In the genomic region with DNA sequence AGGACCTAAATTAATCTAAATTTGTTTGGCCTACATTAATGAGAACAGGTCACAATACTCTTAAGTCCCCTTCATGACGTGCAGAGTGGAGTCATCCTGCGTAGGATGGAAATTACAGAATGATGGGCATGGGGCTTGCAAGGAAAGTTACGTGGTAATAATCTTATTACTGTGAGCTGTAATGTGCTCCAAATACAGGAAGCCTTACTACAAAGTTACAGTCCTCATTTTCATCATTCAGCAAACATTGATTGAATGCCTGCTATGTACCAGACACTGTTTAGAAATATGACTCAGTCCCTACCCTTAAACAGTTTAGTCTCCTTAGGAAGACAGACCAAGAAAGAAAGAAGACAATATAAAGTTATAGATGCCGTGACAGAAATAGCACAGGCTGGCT, we compare ENCODE assay signal across 2 cellular contexts.
TF ChIP-seq lines count a peak whose summit lies in the region.

No MANE protein-coding gene starts in this region.

TF ChIP-seq in SK-N-SH treated with all-trans-retinoic acid at 6 μM for 48 hours, 23 proteins besides CTCF, POLR2A, EP300 and RAD21 (continued from another document):
- TF ChIP-seq, protein P1, sequence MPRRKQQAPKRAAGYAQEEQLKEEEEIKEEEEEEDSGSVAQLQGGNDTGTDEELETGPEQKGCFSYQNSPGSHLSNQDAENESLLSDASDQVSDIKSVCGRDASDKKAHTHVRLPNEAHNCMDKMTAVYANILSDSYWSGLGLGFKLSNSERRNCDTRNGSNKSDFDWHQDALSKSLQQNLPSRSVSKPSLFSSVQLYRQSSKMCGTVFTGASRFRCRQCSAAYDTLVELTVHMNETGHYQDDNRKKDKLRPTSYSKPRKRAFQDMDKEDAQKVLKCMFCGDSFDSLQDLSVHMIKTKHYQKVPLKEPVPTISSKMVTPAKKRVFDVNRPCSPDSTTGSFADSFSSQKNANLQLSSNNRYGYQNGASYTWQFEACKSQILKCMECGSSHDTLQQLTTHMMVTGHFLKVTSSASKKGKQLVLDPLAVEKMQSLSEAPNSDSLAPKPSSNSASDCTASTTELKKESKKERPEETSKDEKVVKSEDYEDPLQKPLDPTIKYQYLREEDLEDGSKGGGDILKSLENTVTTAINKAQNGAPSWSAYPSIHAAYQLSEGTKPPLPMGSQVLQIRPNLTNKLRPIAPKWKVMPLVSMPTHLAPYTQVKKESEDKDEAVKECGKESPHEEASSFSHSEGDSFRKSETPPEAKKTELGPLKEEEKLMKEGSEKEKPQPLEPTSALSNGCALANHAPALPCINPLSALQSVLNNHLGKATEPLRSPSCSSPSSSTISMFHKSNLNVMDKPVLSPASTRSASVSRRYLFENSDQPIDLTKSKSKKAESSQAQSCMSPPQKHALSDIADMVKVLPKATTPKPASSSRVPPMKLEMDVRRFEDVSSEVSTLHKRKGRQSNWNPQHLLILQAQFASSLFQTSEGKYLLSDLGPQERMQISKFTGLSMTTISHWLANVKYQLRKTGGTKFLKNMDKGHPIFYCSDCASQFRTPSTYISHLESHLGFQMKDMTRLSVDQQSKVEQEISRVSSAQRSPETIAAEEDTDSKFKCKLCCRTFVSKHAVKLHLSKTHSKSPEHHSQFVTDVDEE (CRISPR knock-in tag; IDR thresholded peaks at IDR 0.05): peak; percentile 52; the same call in 1 of the 2 replicates
- TF ChIP-seq, protein P2, sequence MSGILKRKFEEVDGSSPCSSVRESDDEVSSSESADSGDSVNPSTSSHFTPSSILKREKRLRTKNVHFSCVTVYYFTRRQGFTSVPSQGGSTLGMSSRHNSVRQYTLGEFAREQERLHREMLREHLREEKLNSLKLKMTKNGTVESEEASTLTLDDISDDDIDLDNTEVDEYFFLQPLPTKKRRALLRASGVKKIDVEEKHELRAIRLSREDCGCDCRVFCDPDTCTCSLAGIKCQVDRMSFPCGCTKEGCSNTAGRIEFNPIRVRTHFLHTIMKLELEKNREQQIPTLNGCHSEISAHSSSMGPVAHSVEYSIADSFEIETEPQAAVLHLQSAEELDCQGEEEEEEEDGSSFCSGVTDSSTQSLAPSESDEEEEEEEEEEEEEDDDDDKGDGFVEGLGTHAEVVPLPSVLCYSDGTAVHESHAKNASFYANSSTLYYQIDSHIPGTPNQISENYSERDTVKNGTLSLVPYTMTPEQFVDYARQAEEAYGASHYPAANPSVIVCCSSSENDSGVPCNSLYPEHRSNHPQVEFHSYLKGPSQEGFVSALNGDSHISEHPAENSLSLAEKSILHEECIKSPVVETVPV (CRISPR knock-in tag; IDR thresholded peaks at IDR 0.05): peak; percentile 37; the same call in 1 of the 2 replicates
- TF ChIP-seq ESRRG (CRISPR knock-in tag; IDR thresholded peaks at IDR 0.05) (peak; percentile 77; the same call in 1 of the 2 replicates), ZC3H10 (CRISPR knock-in tag; IDR thresholded peaks at IDR 0.05) (peak; percentile 57; the same call in 1 of the 2 replicates)
- TF ChIP-seq, protein P3, sequence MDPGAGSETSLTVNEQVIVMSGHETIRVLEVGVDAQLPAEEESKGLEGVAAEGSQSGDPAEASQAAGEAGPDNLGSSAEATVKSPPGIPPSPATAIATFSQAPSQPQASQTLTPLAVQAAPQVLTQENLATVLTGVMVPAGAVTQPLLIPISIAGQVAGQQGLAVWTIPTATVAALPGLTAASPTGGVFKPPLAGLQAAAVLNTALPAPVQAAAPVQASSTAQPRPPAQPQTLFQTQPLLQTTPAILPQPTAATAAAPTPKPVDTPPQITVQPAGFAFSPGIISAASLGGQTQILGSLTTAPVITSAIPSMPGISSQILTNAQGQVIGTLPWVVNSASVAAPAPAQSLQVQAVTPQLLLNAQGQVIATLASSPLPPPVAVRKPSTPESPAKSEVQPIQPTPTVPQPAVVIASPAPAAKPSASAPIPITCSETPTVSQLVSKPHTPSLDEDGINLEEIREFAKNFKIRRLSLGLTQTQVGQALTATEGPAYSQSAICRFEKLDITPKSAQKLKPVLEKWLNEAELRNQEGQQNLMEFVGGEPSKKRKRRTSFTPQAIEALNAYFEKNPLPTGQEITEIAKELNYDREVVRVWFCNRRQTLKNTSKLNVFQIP (CRISPR knock-in tag; IDR thresholded peaks at IDR 0.05; ENCODE audit: borderline replicate concordance, low read depth): no peak
TF ChIP-seq in SK-N-SH treated with all-trans-retinoic acid at 6 μM for 48 hours: peak in this region for 8.

TF ChIP-seq in SK-N-SH, 30 proteins besides CTCF, POLR2A, EP300 and RAD21 (continued from another document):
- TF ChIP-seq TEAD4 (IDR thresholded peaks at IDR 0.05; ENCODE audit: borderline replicate concordance, insufficient read depth) (no peak), ELF1 (IDR thresholded peaks at IDR 0.05) (no peak), GATA2 (CRISPR knock-in tag; IDR thresholded peaks at IDR 0.05) (no peak), NRF1 (IDR thresholded peaks at IDR 0.05; ENCODE audit: low read depth, low read length) (no peak), GABPA (IDR thresholded peaks at IDR 0.05; ENCODE audit: low read depth) (no peak), TCF12 (IDR thresholded peaks at IDR 0.05) (no peak), POLR2AphosphoS5 (IDR thresholded peaks at IDR 0.05; ENCODE audit: low read depth, low read length) (no peak)
- TF ChIP-seq, protein P4, sequence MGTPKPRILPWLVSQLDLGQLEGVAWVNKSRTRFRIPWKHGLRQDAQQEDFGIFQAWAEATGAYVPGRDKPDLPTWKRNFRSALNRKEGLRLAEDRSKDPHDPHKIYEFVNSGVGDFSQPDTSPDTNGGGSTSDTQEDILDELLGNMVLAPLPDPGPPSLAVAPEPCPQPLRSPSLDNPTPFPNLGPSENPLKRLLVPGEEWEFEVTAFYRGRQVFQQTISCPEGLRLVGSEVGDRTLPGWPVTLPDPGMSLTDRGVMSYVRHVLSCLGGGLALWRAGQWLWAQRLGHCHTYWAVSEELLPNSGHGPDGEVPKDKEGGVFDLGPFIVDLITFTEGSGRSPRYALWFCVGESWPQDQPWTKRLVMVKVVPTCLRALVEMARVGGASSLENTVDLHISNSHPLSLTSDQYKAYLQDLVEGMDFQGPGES (IDR thresholded peaks at IDR 0.05; ENCODE audit: low read depth, low read length): no peak
